ENCODE assay signal across 15 cellular contexts in the genomic region with DNA sequence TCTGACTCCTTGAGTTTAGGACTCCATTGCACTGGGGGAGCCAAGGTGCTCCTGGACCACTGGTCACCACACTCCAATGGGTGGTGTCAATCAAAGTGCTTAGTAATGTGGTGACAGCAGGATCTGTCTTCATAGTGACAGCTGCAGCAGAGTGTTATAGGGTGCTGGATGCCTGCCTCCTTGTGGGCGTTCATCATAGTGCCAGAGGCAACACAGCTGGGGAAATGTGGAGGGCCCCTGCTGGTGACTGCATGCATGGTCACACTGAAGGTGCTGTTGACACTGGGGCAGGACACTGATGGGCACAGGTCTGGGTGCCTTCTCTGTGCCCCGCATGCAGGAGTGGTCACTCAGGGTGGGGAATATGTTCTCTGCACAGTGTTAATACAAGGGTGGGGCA.
DNase-seq lines count a peak whose midpoint lies in the region; ATAC-seq lines count a peak whose summit lies in the region.
"Had no signal": no experiment of that assay in that cellular context is flagged by ENCODE, and none has a peak within 500 bp of the region (broad histone marks: within the 10 kb centered on the region; RNA-seq: fewer than 3 reads in every experiment).

No MANE protein-coding gene starts in this region.

- no peak overlapping the region for H4K5ac ChIP-seq in mesendoderm (ENCODE audit: low read length)

- no peak overlapping the region for H2BK15ac ChIP-seq in mesendoderm (replicated peaks; ENCODE audit: low read depth)

- DNase-seq in ELF-1 (ENCODE audit: low read depth, low spot score) (peak; percentile 27), UCSD-AML1 (lab: John Stamatoyannopoulos, UW; ENCODE audit: unreplicated experiment) (peak; percentile 8), mesendoderm (peak; percentile 77), SIG-M5 treated with dmso at 0.1 percent for 504 hours (lab: John Stamatoyannopoulos, UW; ENCODE audit: unreplicated experiment) (no peak), NCI-H510A (lab: John Stamatoyannopoulos, UW) (no peak), NCI-H774 (lab: John Stamatoyannopoulos, UW) (no peak)
- DNase-seq: activated CD4-positive, CD25-positive, alpha-beta regulatory T cell treated with anti-CD3 and anti-CD28 coated beads, Interleukin-2, amount 50 U/mL, for 72 hours; CD4-positive, CD25-positive, alpha-beta regulatory T cell; effector CD4-positive, alpha-beta T cell; left lung; MG63; NCI-H510A treated with DMSO at 0.1 percent for 48 hours; nephron progenitor cell had no signal

- no peak overlapping the region for H3K4ac ChIP-seq in mesendoderm (ENCODE audit: low read depth, low read length)

- no peaks in the 10 kb centered on the region for H3K27me3 ChIP-seq in mesendoderm (ENCODE audit: insufficient read depth, low read length, poor library complexity)
- H3K27me3 ChIP-seq: left lung, MG63 had no signal

- no peaks in the 10 kb centered on the region for H3K36me3 ChIP-seq in mesendoderm (ENCODE audit: control insufficient read depth, insufficient read depth, low read length)
- H3K36me3 ChIP-seq: left lung, MG63 had no signal

- no peak overlapping the region for H3K4me2 ChIP-seq in mesendoderm (ENCODE audit: low read length)

- no peak overlapping the region for H2BK5ac ChIP-seq in mesendoderm (ENCODE audit: low read length)

- no peak overlapping the region for H3K9ac ChIP-seq in mesendoderm (ENCODE audit: low read length)

- no peak overlapping the region for H4K8ac ChIP-seq in mesendoderm (ENCODE audit: low read depth, low read length)

- peak; percentile 50 for ATAC-seq in HG02642 (IDR thresholded peaks at IDR 0.05; ENCODE audit: poor library complexity, unreplicated experiment)
- ATAC-seq in HG03139 (IDR thresholded peaks at IDR 0.05; ENCODE audit: unreplicated experiment): no peak
- ATAC-seq: left lung had no signal

- no peak overlapping the region for H3K27ac ChIP-seq in mesendoderm (ENCODE audit: low read depth, low read length)
- H3K27ac ChIP-seq: left lung had no signal

- H3K79me1 ChIP-seq in mesendoderm (ENCODE audit: low read length): no peaks in the 10 kb centered on the region

- no peaks in the 10 kb centered on the region for H3K79me2 ChIP-seq in mesendoderm (ENCODE audit: control insufficient read depth, insufficient read depth, low read length)

- H2BK120ac ChIP-seq in mesendoderm (ENCODE audit: low read depth, low read length): no peak overlapping the region

- H3K4me3 ChIP-seq in mesendoderm (ENCODE audit: low read length): no peak overlapping the region
- H3K4me3 ChIP-seq: left lung, MG63 had no signal

- no peak overlapping the region for H2AK5ac ChIP-seq in mesendoderm (ENCODE audit: low read length)

- WGBS in mesendoderm (ENCODE audit: extremely low coverage, insufficient coverage, low lambda C conversion rate): no CpG with 5 or more reads among the region's 2 CpGs

- no peaks in the 10 kb centered on the region for H3K4me1 ChIP-seq in mesendoderm (ENCODE audit: control insufficient read depth, low read depth, low read length)
- H3K4me1 ChIP-seq: left lung had no signal

- no peak overlapping the region for H3K56ac ChIP-seq in mesendoderm (ENCODE audit: low read length)

- no peak overlapping the region for H3K23ac ChIP-seq in mesendoderm (ENCODE audit: low read length)

- no peak overlapping the region for H3K18ac ChIP-seq in mesendoderm (ENCODE audit: low read length)

Comparison
In these comparisons a context has a peak if more than half of its experiments do, and no peak if none do; other contexts are left out.
1. DNase-seq: peak in ELF-1 (single experiment), UCSD-AML1 (single experiment) and mesendoderm (single experiment); none in SIG-M5 treated with dmso at 0.1 percent for 504 hours (single experiment), NCI-H510A (single experiment) and NCI-H774 (single experiment).